Comparison of ENCODE assay signal across 17 cellular contexts in genomic region chr17:2797226-2797625, GRCh38. TPM values are rescaled to one million over a fixed set of nuclear protein-coding genes. Genes with fewer than 3 reads are reported as not detected.
DNase-seq lines count a peak whose midpoint lies in the region; ATAC-seq and TF ChIP-seq lines count a peak whose summit lies in the region.
"Had no signal": no experiment of that assay in that cellular context is flagged by ENCODE, and none has a peak within 500 bp of the region (broad histone marks: within the 10 kb centered on the region; RNA-seq: fewer than 3 reads in every experiment).

No MANE protein-coding gene starts in this region.

- H3K36me3 Mint-ChIP-seq in activated CD4-positive, alpha-beta T cell treated with anti-CD3 and anti-CD28 coated beads, Interleukin-2, amount 10 ng/mL, durations not matched to agents 24 days and 14 days (ENCODE audit: low read depth), result peaks cover 15% of the 10 kb centered on the region

- no peaks in the 10 kb centered on the region for H3K9me3 ChIP-seq in osteoblast (ENCODE audit: low read depth, low read length)
- H3K9me3 ChIP-seq: vagina had no signal

- H3K4me1 ChIP-seq in osteoblast (ENCODE audit: insufficient read depth, low read length), result no peaks in the 10 kb centered on the region
- H3K4me1 ChIP-seq: vagina had no signal

- H3K4me2 ChIP-seq in osteoblast (ENCODE audit: insufficient read depth, low read length), result no peak overlapping the region

- intact Hi-C loops in activated CD4-positive, alpha-beta T cell treated with anti-CD3 and anti-CD28 coated beads, Interleukin-2, amount 10 ng/mL, durations not matched to agents 24 days and 14 days (cut with micrococcal nuclease), result no loop called here
- intact Hi-C loops in head of caudate nucleus (cut with DNase I), result no loop called here

- H3K27me3 ChIP-seq in H7 (ENCODE audit: control insufficient read depth, insufficient read depth, low read length) (no peaks in the 10 kb centered on the region), osteoblast (ENCODE audit: insufficient read depth, low read length) (peaks cover 33% of the 10 kb centered on the region)
- H3K27me3 ChIP-seq: vagina had no signal

- no peak for DNase-seq in activated CD4-positive, alpha-beta T cell treated with anti-CD3 and anti-CD28 coated beads, Interleukin-2, amount 10 ng/mL, durations not matched to agents 24 days and 14 days
- DNase-seq in activated CD4-positive, alpha-beta T cell treated with anti-CD3 and anti-CD28 coated beads, Interleukin-2, amount 50 U/mL, for 48 hours, result no peak
- DNase-seq in H7 (peak; percentile 54), coronary artery (ENCODE audit: low spot score) (no peak), osteoblast (ENCODE audit: insufficient read length, low spot score, missing footprints) (peak; percentile 65), head of caudate nucleus (no peak), HT-29 (ENCODE audit: low spot score) (no peak)
- DNase-seq: activated gamma-delta T cell; hippocampal formation; KG1; NCI-H774; stimulated activated CD8-positive, alpha-beta memory T cell treated with anti-CD3 and anti-CD28 coated beads, Interleukin-4, amount 100 ng/mL, for 48 hours had no signal

- no peaks in the 10 kb centered on the region for H4K20me1 ChIP-seq in osteoblast (ENCODE audit: insufficient read depth, low read length)

- H2AFZ ChIP-seq in osteoblast (ENCODE audit: low read length), result no peak overlapping the region

- H3K79me2 ChIP-seq in osteoblast (ENCODE audit: insufficient read depth, low read length), result no peaks in the 10 kb centered on the region

- H3K27ac ChIP-seq in coronary artery (no peak overlapping the region), osteoblast (ENCODE audit: low read depth, low read length) (no peak overlapping the region)
- H3K27ac ChIP-seq: vagina had no signal

- H3K36me3 ChIP-seq in H7 (replicated peaks; ENCODE audit: control insufficient read depth, insufficient read depth, low read length) (no peaks in the 10 kb centered on the region), osteoblast (ENCODE audit: insufficient read depth, low read length) (no peaks in the 10 kb centered on the region)
- H3K36me3 ChIP-seq: vagina had no signal

- H3K27me3 Mint-ChIP-seq in activated CD4-positive, alpha-beta T cell treated with anti-CD3 and anti-CD28 coated beads, Interleukin-2, amount 10 ng/mL, durations not matched to agents 24 days and 14 days, result peaks cover 10% of the 10 kb centered on the region

- ATAC-seq in GM21423 (IDR thresholded peaks at IDR 0.05; ENCODE audit: unreplicated experiment), result no peak

- TF ChIP-seq CTCF in coronary artery (IDR thresholded peaks at IDR 0.05), result no peak
- no peak for TF ChIP-seq CTCF in osteoblast (IDR thresholded peaks at IDR 0.05; ENCODE audit: extremely low read depth, low read depth, low read length)

- H3K4me3 ChIP-seq in H7 (ENCODE audit: insufficient read depth, low read depth, low read length) (no peak overlapping the region), coronary artery (peak overlapping the region; percentile 52), osteoblast (ENCODE audit: insufficient read depth, low read length) (no peak overlapping the region)
- H3K4me3 ChIP-seq: lung, vagina had no signal

- peak overlapping the region; percentile 85 for H3K4me3 Mint-ChIP-seq in activated CD4-positive, alpha-beta T cell treated with anti-CD3 and anti-CD28 coated beads, Interleukin-2, amount 10 ng/mL, durations not matched to agents 24 days and 14 days

- peaks cover 66% of the 10 kb centered on the region for H3K4me1 Mint-ChIP-seq in activated CD4-positive, alpha-beta T cell treated with anti-CD3 and anti-CD28 coated beads, Interleukin-2, amount 10 ng/mL, durations not matched to agents 24 days and 14 days

- H3K27ac Mint-ChIP-seq in activated CD4-positive, alpha-beta T cell treated with anti-CD3 and anti-CD28 coated beads, Interleukin-2, amount 10 ng/mL, durations not matched to agents 24 days and 14 days, result no peak overlapping the region
- H3K27ac Mint-ChIP-seq: progenitor cell of endocrine pancreas had no signal

- H3K9me3 Mint-ChIP-seq in activated CD4-positive, alpha-beta T cell treated with anti-CD3 and anti-CD28 coated beads, Interleukin-2, amount 10 ng/mL, durations not matched to agents 24 days and 14 days, result no peaks in the 10 kb centered on the region

RNA-seq across cellular contexts. Expression of gene RAP1GAP2, which starts 1.0 kb away (rescaled TPM):
- total RNA-seq in activated CD4-positive, alpha-beta T cell treated with anti-CD3 and anti-CD28 coated beads, Interleukin-2, amount 10 ng/mL, durations not matched to agents 24 days and 14 days, result 0.79 and 1.5 TPM in 2 replicates
- 35.5 and 45.7 TPM in 2 replicates for total RNA-seq in H7 (2014; rRNA removed; shearing (Covaris generic))
- 2.7 and 2.9 TPM in 2 replicates for total RNA-seq in osteoblast
- total RNA-seq in HT-29 (2014; rRNA removed; shearing (Covaris generic)), result 9.6 and 14.0 TPM in 2 replicates

RNA-seq across cellular contexts. Expression of gene CCDC92B, which starts 47.8 kb away (rescaled TPM):
- 0.14 TPM in 2 replicates for total RNA-seq in activated CD4-positive, alpha-beta T cell treated with anti-CD3 and anti-CD28 coated beads, Interleukin-2, amount 10 ng/mL, durations not matched to agents 24 days and 14 days
- 2.5 and 3.7 TPM in 2 replicates for total RNA-seq in H7 (2014; rRNA removed; shearing (Covaris generic))
- total RNA-seq in osteoblast, result not detected in 2 replicates
- 0.18 TPM in 2 replicates for total RNA-seq in HT-29 (2014; rRNA removed; shearing (Covaris generic))
- total RNA-seq: Daoy had no signal

Comparison
In these comparisons a context has a peak if more than half of its experiments do, and no peak if none do; other contexts are left out.
1. DNase-seq: peak in H7 (single experiment) and osteoblast (single experiment); none in activated CD4-positive, alpha-beta T cell treated with anti-CD3 and anti-CD28 coated beads, Interleukin-2, amount 10 ng/mL, durations not matched to agents 24 days and 14 days (single experiment), activated CD4-positive, alpha-beta T cell treated with anti-CD3 and anti-CD28 coated beads, Interleukin-2, amount 50 U/mL, for 48 hours (0 of 2), coronary artery (single experiment), head of caudate nucleus (0 of 42) and HT-29 (single experiment).